ENCODE assay signal across 2 cellular contexts in genomic region chr11:77014669-77015068, GRCh38.
TF ChIP-seq lines count a peak whose summit lies in the region.

No MANE protein-coding gene starts in this region.

TF ChIP-seq in HepG2, 621 proteins besides CTCF, POLR2A, EP300 and RAD21:
- TF ChIP-seq SKIL (CRISPR knock-in tag; IDR thresholded peaks at IDR 0.05; ENCODE audit: borderline replicate concordance) (no peak), ZNF121 (CRISPR knock-in tag; IDR thresholded peaks at IDR 0.05) (peak; percentile 78)

TF ChIP-seq in K562, 482 proteins besides CTCF, POLR2A, EP300 and RAD21:
- TF ChIP-seq RBM25 (IDR thresholded peaks at IDR 0.05; ENCODE audit: low read depth, low read length, severe bottlenecking): peak; percentile 81
- TF ChIP-seq CREBBP (IDR thresholded peaks at IDR 0.05; ENCODE audit: low read depth, low read length): no peak
- TF ChIP-seq ZNF121 (CRISPR knock-in tag; conservative IDR thresholded peaks at IDR 0.05): peak; percentile 87
- no peak for TF ChIP-seq ELK1 (CRISPR knock-in tag; IDR thresholded peaks at IDR 0.05)
